Comparison of ENCODE assay signal across 20 cellular contexts in the genomic region with DNA sequence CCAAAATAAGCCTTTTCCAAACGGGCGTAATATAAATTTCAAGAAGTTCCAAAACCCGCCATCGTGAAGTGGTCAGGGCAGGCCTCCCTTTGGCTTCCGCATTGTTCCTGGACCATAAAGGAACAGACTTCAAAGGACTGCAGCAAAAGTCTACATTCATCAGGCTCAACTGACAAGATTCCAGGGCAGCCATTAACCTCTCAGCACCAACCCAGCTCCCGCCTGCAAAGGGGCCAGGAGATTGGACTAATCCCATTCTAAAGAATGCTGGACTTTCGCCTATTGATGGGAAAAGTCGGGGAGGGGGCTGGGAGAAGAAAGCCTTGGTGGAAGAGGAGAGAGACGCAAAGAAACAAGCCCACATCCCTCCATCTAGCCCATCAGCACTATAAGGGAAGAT. TPM values are rescaled to one million over a fixed set of nuclear protein-coding genes. Genes with fewer than 3 reads are reported as not detected.
DNase-seq lines count a peak whose midpoint lies in the region; ATAC-seq and TF ChIP-seq lines count a peak whose summit lies in the region.
"Had no signal": no experiment of that assay in that cellular context is flagged by ENCODE, and none has a peak within 500 bp of the region (broad histone marks: within the 10 kb centered on the region; RNA-seq: fewer than 3 reads in every experiment).

No MANE protein-coding gene starts in this region.

- DNase-seq in right atrium auricular region (ENCODE audit: low spot score) = no peak
- no peak for DNase-seq in Right ventricle myocardium inferior (ENCODE audit: missing footprints)
- peak; percentile 88 for DNase-seq in islet precursor cell
- DNase-seq in vagina (ENCODE audit: extremely low spot score in 2 of 2) = no peak
- DNase-seq in NCI-H2227 treated with DMSO at 0.1 percent for 48 hours (lab: John Stamatoyannopoulos, UW) = no peak
- DNase-seq in LoVo (ENCODE audit: low spot score) = no peak
- DNase-seq in dermis blood vessel endothelial cell = no peak
- DNase-seq: ACHN; activated effector memory CD4-positive, alpha-beta T cell treated with Interleukin-2 at 50 U/mL for 16 hours; adrenal gland; DMS53; MV-4-11; NCI-H2029 treated with DMSO at 0.1 percent for 48 hours; NCI-H510A treated with DMSO at 0.1 percent for 48 hours; occipital lobe; SIG-M5; T-helper 9 cell had no signal

- no peak for TF ChIP-seq CTCF in right atrium auricular region (IDR thresholded peaks at IDR 0.05)
- TF ChIP-seq CTCF in vagina (IDR thresholded peaks at IDR 0.05) = no peak

- H3K4me1 ChIP-seq in right atrium auricular region = peaks cover 0 to 88% of the 10 kb centered on the region in 2 donors
- peaks cover 66% of the 10 kb centered on the region for H3K4me1 ChIP-seq in rectal smooth muscle tissue (ENCODE audit: control insufficient read depth, insufficient read depth, low read length)
- H3K4me1 ChIP-seq in vagina = peaks cover 99% of the 10 kb centered on the region

- H3K4me3 ChIP-seq in right atrium auricular region = no peak overlapping the region
- H3K4me3 ChIP-seq in rectal smooth muscle tissue (ENCODE audit: low read length) = no peak overlapping the region
- H3K4me3 ChIP-seq in vagina = no peak overlapping the region
- H3K4me3 ChIP-seq: adrenal gland had no signal

- H3K27ac ChIP-seq in right atrium auricular region = peak overlapping the region; percentile 57 to 72
- H3K27ac ChIP-seq in rectal smooth muscle tissue (ENCODE audit: low read depth, low read length) = peak overlapping the region; percentile 78
- H3K27ac ChIP-seq in vagina = peak overlapping the region; percentile 97

- H3K9me3 ChIP-seq in right atrium auricular region (no peaks in the 10 kb centered on the region), vagina (no peaks in the 10 kb centered on the region)
- H3K9me3 ChIP-seq: adrenal gland had no signal

- intact Hi-C loops in Right ventricle myocardium inferior (cut with DNase I) = no loop called here
- intact Hi-C loops in vagina (cut with DNase I) = no loop called here

- TF ChIP-seq POLR2A in vagina (IDR thresholded peaks at IDR 0.05) = no peak

- H3K27me3 ChIP-seq in right atrium auricular region (no peaks in the 10 kb centered on the region), rectal smooth muscle tissue (ENCODE audit: control insufficient read depth, insufficient read depth, low read length) (no peaks in the 10 kb centered on the region), vagina (no peaks in the 10 kb centered on the region)
- H3K27me3 ChIP-seq: adrenal gland had no signal

- no peak overlapping the region for H3K9ac ChIP-seq in rectal smooth muscle tissue (ENCODE audit: low read length)

- no peak for ATAC-seq in Right ventricle myocardium inferior
- ATAC-seq: esophagus mucosa; stimulated activated memory B cell treated with anti-CD40 and anti-IgM and Interleukin-4, amounts not matched to agents 10 μg/mL and 1 μg/mL and 100 μg/mL, for 72 hours had no signal

- H3K36me3 ChIP-seq in right atrium auricular region = peaks cover 54% of the 10 kb centered on the region
- H3K36me3 ChIP-seq in rectal smooth muscle tissue (ENCODE audit: control insufficient read depth, insufficient read depth, low read length) = peaks cover 29% of the 10 kb centered on the region
- peaks cover 0 to 60% of the 10 kb centered on the region in 2 donors for H3K36me3 ChIP-seq in vagina
- H3K36me3 ChIP-seq: adrenal gland had no signal

RNA-seq across cellular contexts. Expression of a gene that starts 18.1 kb away (rescaled TPM):
- total RNA-seq in right atrium auricular region (10 to 100 TPM; 30.9 to 32.8 TPM), Right ventricle myocardium inferior (24.4 TPM), vagina (185 TPM), dermis blood vessel endothelial cell (124 and 203 TPM in 2 replicates)
